ENCODE assay signal across 18 cellular contexts in genomic region chr16:67651039-67651438, GRCh38.
"Had no signal": no experiment of that assay in that cellular context is flagged by ENCODE, and none has a peak within 500 bp of the region (broad histone marks: within the 10 kb centered on the region; RNA-seq: fewer than 3 reads in every experiment).

No MANE protein-coding gene starts in this region.

- H3K4me3 ChIP-seq: adrenal gland, cardiac muscle cell, colonic mucosa, esophagus muscularis mucosa, hepatocyte, tibial nerve had no signal

- H3K4me3 Mint-ChIP-seq: activated CD8-positive, alpha-beta memory T cell treated with anti-CD3 and anti-CD28 coated beads, Interleukin-2, amount 10 ng/mL, durations not matched to agents 7 days and 5 days; activated T-cell treated with anti-CD3 and anti-CD28 coated beads, Interleukin-2, amount 50 U/mL, for 72 hours had no signal

- H3K27ac Mint-ChIP-seq: activated CD8-positive, alpha-beta memory T cell treated with anti-CD3 and anti-CD28 coated beads, Interleukin-2, amount 10 ng/mL, durations not matched to agents 7 days and 5 days had no signal

- H3K9me3 Mint-ChIP-seq: activated T-cell treated with anti-CD3 and anti-CD28 coated beads, Interleukin-2, amount 50 U/mL, for 72 hours; naive B cell had no signal

- H3K9me3 ChIP-seq: adrenal gland, colonic mucosa, esophagus muscularis mucosa, tibial nerve had no signal

- DNase-seq: activated CD4-positive, alpha-beta T cell treated with anti-CD3 and anti-CD28 coated beads, Interleukin-2, amount 50 U/mL, for 4 hours; activated CD4-positive, CD25-positive, alpha-beta regulatory T cell treated with anti-CD3 and anti-CD28 coated beads, Interleukin-2, amount 50 U/mL, for 72 hours; activated CD8-positive, alpha-beta memory T cell treated with anti-CD3 and anti-CD28 coated beads, Interleukin-2, amount 10 ng/mL, durations not matched to agents 7 days and 5 days; activated T-cell treated with anti-CD3 and anti-CD28 coated beads, Interleukin-2, amount 50 U/mL, for 72 hours; adrenal gland; colonic mucosa; islet precursor cell; mammary epithelial cell; naive B cell; retina; stimulated activated naive CD4-positive, alpha-beta T cell; substantia nigra; SW 1271; T1000 had no signal

- H3K4me1 ChIP-seq: colonic mucosa had no signal

- H3K27ac ChIP-seq: adrenal gland, cardiac muscle cell, colonic mucosa, esophagus muscularis mucosa, hepatocyte, tibial nerve had no signal

- ATAC-seq: activated CD8-positive, alpha-beta memory T cell treated with anti-CD3 and anti-CD28 coated beads, Interleukin-2, amount 10 ng/mL, durations not matched to agents 7 days and 5 days; activated T-cell treated with anti-CD3 and anti-CD28 coated beads, Interleukin-2, amount 50 U/mL, for 72 hours had no signal

- H3K27me3 Mint-ChIP-seq: activated CD8-positive, alpha-beta memory T cell treated with anti-CD3 and anti-CD28 coated beads, Interleukin-2, amount 10 ng/mL, durations not matched to agents 7 days and 5 days; naive B cell had no signal

- H3K36me3 ChIP-seq: adrenal gland, cardiac muscle cell, colonic mucosa, esophagus muscularis mucosa, tibial nerve had no signal
